ENCODE assay signal across 30 cellular contexts in genomic region chr18:65380571-65380970, GRCh38.
"Had no signal": no experiment of that assay in that cellular context is flagged by ENCODE, and none has a peak within 500 bp of the region (broad histone marks: within the 10 kb centered on the region; RNA-seq: fewer than 3 reads in every experiment).

No MANE protein-coding gene starts in this region.

- H2AFZ ChIP-seq: hepatocyte had no signal

- H3K27me3 ChIP-seq: colonic mucosa, dorsolateral prefrontal cortex, esophagus muscularis mucosa, esophagus squamous epithelium, foreskin keratinocyte, gastrocnemius medialis, heart left ventricle, heart right ventricle, hepatocyte had no signal

- H3K4me3 Mint-ChIP-seq: dendritic cell treated with granulocyte-macrophage colony-stimulating factor and Interleukin-4, amounts not matched to agents 40 ng/mL and 50 ng/mL, for 4 days; effector memory CD8-positive, alpha-beta T cell; endodermal cell had no signal

- H3K4me1 ChIP-seq: colonic mucosa, esophagus muscularis mucosa, esophagus squamous epithelium, foreskin keratinocyte, gastrocnemius medialis, gastroesophageal sphincter, heart left ventricle, heart right ventricle had no signal

- H3K27ac ChIP-seq: colonic mucosa, coronary artery, dorsolateral prefrontal cortex, epithelial cell of prostate, esophagus muscularis mucosa, esophagus squamous epithelium, foreskin keratinocyte, gastrocnemius medialis, gastroesophageal sphincter, heart left ventricle, heart right ventricle, hepatocyte had no signal

- H3K27me3 Mint-ChIP-seq: dendritic cell treated with granulocyte-macrophage colony-stimulating factor and Interleukin-4, amounts not matched to agents 40 ng/mL and 50 ng/mL, for 4 days; effector memory CD8-positive, alpha-beta T cell had no signal

- H3K27ac Mint-ChIP-seq: dendritic cell treated with granulocyte-macrophage colony-stimulating factor and Interleukin-4, amounts not matched to agents 40 ng/mL and 50 ng/mL, for 4 days; effector memory CD8-positive, alpha-beta T cell; endodermal cell had no signal

- H3K79me2 ChIP-seq: hepatocyte had no signal

- H3K9me3 ChIP-seq: colonic mucosa, esophagus muscularis mucosa, gastrocnemius medialis had no signal

- H3K36me3 ChIP-seq: colonic mucosa, esophagus muscularis mucosa, esophagus squamous epithelium, gastrocnemius medialis, gastroesophageal sphincter, heart left ventricle, heart right ventricle had no signal

- DNase-seq: colonic mucosa; cortex of kidney; dermis blood vessel endothelial cell; effector CD4-positive, alpha-beta T cell; effector CD8-positive, alpha-beta T cell; effector memory CD4-positive, alpha-beta T cell; effector memory CD8-positive, alpha-beta T cell; endodermal cell; erythroblast; esophagus squamous epithelium; foreskin fibroblast; foreskin keratinocyte; foreskin melanocyte; gastrocnemius medialis; glutamatergic neuron; head of caudate nucleus; heart left ventricle; heart right ventricle had no signal

- ATAC-seq: effector memory CD8-positive, alpha-beta T cell; esophagus mucosa; foreskin keratinocyte; gastrocnemius medialis; gastroesophageal sphincter; heart left ventricle; heart right ventricle had no signal

- FAIRE-seq: colon, endometrium, endothelial cell of umbilical vein, frontal cortex had no signal

- H3K4me3 ChIP-seq: colonic mucosa, coronary artery, dorsolateral prefrontal cortex, esophagus muscularis mucosa, esophagus squamous epithelium, gastrocnemius medialis, gastroesophageal sphincter, heart left ventricle, heart right ventricle, hepatocyte had no signal

- H3K4me2 ChIP-seq: hepatocyte had no signal
